Comparison of ENCODE assay signal across 10 cellular contexts in genomic region chr6:16651871-16652270, GRCh38.
A peak's percentile ranks its signal among the peaks of the same experiment; 100 is the strongest.
DNase-seq lines count a peak whose midpoint lies in the region; ATAC-seq, FAIRE-seq and TF ChIP-seq lines count a peak whose summit lies in the region.
"Had no signal": no experiment of that assay in that cellular context is flagged by ENCODE, and none has a peak within 500 bp of the region (broad histone marks: within the 10 kb centered on the region; RNA-seq: fewer than 3 reads in every experiment).

No MANE protein-coding gene starts in this region.

- peaks cover 3% of the 10 kb centered on the region for H3K36me3 ChIP-seq in CD4-positive, CD25-positive, alpha-beta regulatory T cell (ENCODE audit: control insufficient read depth, insufficient read depth, low read length)
- peaks cover 0 to 38% (median 33%) of the 10 kb centered on the region in 4 donors for H3K36me3 ChIP-seq in stomach
- H3K36me3 ChIP-seq in gastroesophageal sphincter: peaks cover 0 to 58% of the 10 kb centered on the region in 2 donors
- H3K36me3 ChIP-seq: WERI-Rb-1 had no signal

- H3K4me3 Mint-ChIP-seq in CD4-positive, CD25-positive, alpha-beta regulatory T cell: peak overlapping the region; percentile 40 to 86 (median 66)
- H3K4me3 Mint-ChIP-seq in activated T-helper 2 cell treated with anti-CD3 and anti-CD28 coated beads, Interferon-gamma antibody, Interleukin-2, Interleukin-4, amounts not matched to agents 10 μg/mL and 5 μg/mL and 100 μg/mL, durations not matched to agents 14 hours and 24 hours and 36 hours (ENCODE audit: low read depth): no peak overlapping the region

- peak overlapping the region; percentile 74 to 89 (median 74) for H3K27ac Mint-ChIP-seq in CD4-positive, CD25-positive, alpha-beta regulatory T cell
- H3K27ac Mint-ChIP-seq in activated T-helper 2 cell treated with anti-CD3 and anti-CD28 coated beads, Interferon-gamma antibody, Interleukin-2, Interleukin-4, amounts not matched to agents 10 μg/mL and 5 μg/mL and 100 μg/mL, durations not matched to agents 14 hours and 24 hours and 36 hours: peak overlapping the region; percentile 51

- TF ChIP-seq EP300 in stomach (IDR thresholded peaks at IDR 0.05) (no peak), gastroesophageal sphincter (IDR thresholded peaks at IDR 0.05) (no peak)

- in situ Hi-C loops in GM13977 (cut with MboI; ENCODE audit: low pct_unique_long_range_greater_than_20kb, low sequenced_read_pairs, unreplicated experiment): no loop called here

- H3K9me3 ChIP-seq in CD4-positive, CD25-positive, alpha-beta regulatory T cell (ENCODE audit: control insufficient read depth in 2 of 2, low read length in 2 of 2): no peaks in the 10 kb centered on the region
- H3K9me3 ChIP-seq in stomach (no peaks in the 10 kb centered on the region), gastroesophageal sphincter (no peaks in the 10 kb centered on the region)

- FAIRE-seq in GM19239 (lab: Jason Lieb, UNC): peak; percentile 92

- H3K4me1 ChIP-seq in CD4-positive, CD25-positive, alpha-beta regulatory T cell (ENCODE audit: control insufficient read depth, insufficient read depth, low read length, poor library complexity, severe bottlenecking): peaks cover 40% of the 10 kb centered on the region
- H3K4me1 ChIP-seq in stomach (peaks cover 0 to 6% (median 0%) of the 10 kb centered on the region in 4 donors), gastroesophageal sphincter (peaks cover 0 to 11% (median 0%) of the 10 kb centered on the region in 3 donors)

- 63 to 76% (median 68%) methylated on average over 6 of the region's 6 CpGs for WGBS in stomach, 5 donors
- 75 to 91% methylated on average over 5 of the region's 6 CpGs for WGBS in gastroesophageal sphincter (ENCODE audit: low coverage in 1 of 2), 2 donors

- peaks cover 18% of the 10 kb centered on the region for H3K36me3 Mint-ChIP-seq in CD4-positive, CD25-positive, alpha-beta regulatory T cell
- peaks cover 49% of the 10 kb centered on the region for H3K36me3 Mint-ChIP-seq in activated T-helper 2 cell treated with anti-CD3 and anti-CD28 coated beads, Interferon-gamma antibody, Interleukin-2, Interleukin-4, amounts not matched to agents 10 μg/mL and 5 μg/mL and 100 μg/mL, durations not matched to agents 14 hours and 24 hours and 36 hours (ENCODE audit: low read depth)

- no peak for TF ChIP-seq CTCF in stomach (IDR thresholded peaks at IDR 0.05)
- TF ChIP-seq CTCF in gastroesophageal sphincter (IDR thresholded peaks at IDR 0.05): no peak
- TF ChIP-seq CTCF in GM13977 (IDR thresholded peaks at IDR 0.05; ENCODE audit: extremely low read depth, insufficient read depth, missing control alignments): no peak

- H3K27me3 Mint-ChIP-seq in CD4-positive, CD25-positive, alpha-beta regulatory T cell: no peaks in the 10 kb centered on the region
- H3K27me3 Mint-ChIP-seq in activated T-helper 2 cell treated with anti-CD3 and anti-CD28 coated beads, Interferon-gamma antibody, Interleukin-2, Interleukin-4, amounts not matched to agents 10 μg/mL and 5 μg/mL and 100 μg/mL, durations not matched to agents 14 hours and 24 hours and 36 hours (ENCODE audit: low read depth): no peaks in the 10 kb centered on the region

- intact Hi-C loops in activated T-helper 2 cell treated with anti-CD3 and anti-CD28 coated beads, Interferon-gamma antibody, Interleukin-2, Interleukin-4, amounts not matched to agents 10 μg/mL and 5 μg/mL and 100 μg/mL, durations not matched to agents 14 hours and 24 hours and 36 hours (cut with micrococcal nuclease): loop anchor here (10.0 kb wide), 1 partner anchor 303 kb away; no protein-coding TSS in a partner anchor
- intact Hi-C loops in stomach (cut with DNase I; ENCODE audit: low total_unique reads): no loop called here

- H3K27me3 ChIP-seq in CD4-positive, CD25-positive, alpha-beta regulatory T cell (ENCODE audit: control insufficient read depth, insufficient read depth, low read length): no peaks in the 10 kb centered on the region
- H3K27me3 ChIP-seq in stomach (no peaks in the 10 kb centered on the region), gastroesophageal sphincter (no peaks in the 10 kb centered on the region)

- H3K4me1 Mint-ChIP-seq in CD4-positive, CD25-positive, alpha-beta regulatory T cell: peaks cover 26 to 52% (median 34%) of the 10 kb centered on the region in 4 donors
- H3K4me1 Mint-ChIP-seq in activated T-helper 2 cell treated with anti-CD3 and anti-CD28 coated beads, Interferon-gamma antibody, Interleukin-2, Interleukin-4, amounts not matched to agents 10 μg/mL and 5 μg/mL and 100 μg/mL, durations not matched to agents 14 hours and 24 hours and 36 hours (ENCODE audit: low read depth): peaks cover 49% of the 10 kb centered on the region

- peak overlapping the region; percentile 47 for H3K27ac ChIP-seq in CD4-positive, CD25-positive, alpha-beta regulatory T cell (ENCODE audit: insufficient read depth, low read length, poor library complexity, severe bottlenecking)
- H3K27ac ChIP-seq in stomach (peak overlapping the region in 1 of 5 donors; percentile 41), gastroesophageal sphincter (no peak overlapping the region)
- H3K27ac ChIP-seq: WERI-Rb-1 had no signal

- TF ChIP-seq POLR2A in stomach (IDR thresholded peaks at IDR 0.05): no peak
- no peak for TF ChIP-seq POLR2A in gastroesophageal sphincter (IDR thresholded peaks at IDR 0.05)

- peak; percentile 83 to 93 for ATAC-seq in CD4-positive, CD25-positive, alpha-beta regulatory T cell (ENCODE audit: low read depth in 2 of 2)
- ATAC-seq in HG03108 (IDR thresholded peaks at IDR 0.05; ENCODE audit: unreplicated experiment) (peak; percentile 90), gastroesophageal sphincter (no peak)

- H3K4me3 ChIP-seq in CD4-positive, CD25-positive, alpha-beta regulatory T cell (ENCODE audit: low read depth, low read length): peak overlapping the region; percentile 68
- H3K4me3 ChIP-seq in stomach: no peak overlapping the region
- H3K4me3 ChIP-seq in gastroesophageal sphincter: no peak overlapping the region

- H3K9me3 Mint-ChIP-seq in CD4-positive, CD25-positive, alpha-beta regulatory T cell: no peaks in the 10 kb centered on the region
- H3K9me3 Mint-ChIP-seq in activated T-helper 2 cell treated with anti-CD3 and anti-CD28 coated beads, Interferon-gamma antibody, Interleukin-2, Interleukin-4, amounts not matched to agents 10 μg/mL and 5 μg/mL and 100 μg/mL, durations not matched to agents 14 hours and 24 hours and 36 hours: no peaks in the 10 kb centered on the region

- DNase-seq in CD4-positive, CD25-positive, alpha-beta regulatory T cell: peak in 2 of 3 donors; percentile 75 to 83
- DNase-seq in GM19239 (ENCODE audit: insufficient read length, low spot score) (peak; percentile 48), stomach (no peak), GM13977 (ENCODE audit: low spot score) (no peak), GDM1 (lab: John Stamatoyannopoulos, UW) (no peak)
- DNase-seq in activated T-helper 2 cell treated with anti-CD3 and anti-CD28 coated beads, Interferon-gamma antibody, Interleukin-2, Interleukin-4, amounts not matched to agents 10 μg/mL and 5 μg/mL and 100 μg/mL, durations not matched to agents 14 hours and 24 hours and 36 hours (ENCODE audit: low spot score): peak; percentile 38
- DNase-seq: IMR-90, WERI-Rb-1 had no signal

Comparison
In these comparisons a context has a peak if more than half of its experiments do, and no peak if none do; other contexts are left out.
1. DNase-seq: peak in CD4-positive, CD25-positive, alpha-beta regulatory T cell (2 of 3), GM19239 (single experiment) and activated T-helper 2 cell treated with anti-CD3 and anti-CD28 coated beads, Interferon-gamma antibody, Interleukin-2, Interleukin-4, amounts not matched to agents 10 μg/mL and 5 μg/mL and 100 μg/mL, durations not matched to agents 14 hours and 24 hours and 36 hours (single experiment); none in stomach (single experiment), GM13977 (single experiment) and GDM1 (single experiment).